Comparison of ENCODE assay signal across 1 cellular context in genomic region chr16:75062135-75062943, GRCh38.
TF ChIP-seq lines count a peak whose summit lies in the region.

No MANE protein-coding gene starts in this region.

TF ChIP-seq in K562, 482 proteins besides CTCF, POLR2A, EP300 and RAD21 (continued from another document and continues in another):
- TF ChIP-seq CUX1 (CRISPR knock-in tag; IDR thresholded peaks at IDR 0.05) = no peak
- TF ChIP-seq SAP30 (IDR thresholded peaks at IDR 0.05; ENCODE audit: borderline replicate concordance, insufficient read depth, low read depth, low read length, poor library complexity, severe bottlenecking) = no peak
- TF ChIP-seq ZNF197 (CRISPR knock-in tag; IDR thresholded peaks at IDR 0.05; ENCODE audit: low read depth) = no peak
- TF ChIP-seq CHD1 (IDR thresholded peaks at IDR 0.05; ENCODE audit: low read length) = no peak
- peak; percentile 80 for TF ChIP-seq L3MBTL2 (IDR thresholded peaks at IDR 0.05)
- no peak for TF ChIP-seq TRIM25 (IDR thresholded peaks at IDR 0.05; ENCODE audit: borderline replicate concordance)
- TF ChIP-seq FIP1L1 (IDR thresholded peaks at IDR 0.05; ENCODE audit: low read depth, low read length, poor library complexity, severe bottlenecking) = no peak
- TF ChIP-seq SIN3A (IDR thresholded peaks at IDR 0.05; ENCODE audit: borderline replicate concordance in 2 of 2, control insufficient read depth in 1 of 2, low read depth in 2 of 2, low read length in 2 of 2) = no peak
- no peak for TF ChIP-seq ARID4B (CRISPR knock-in tag; IDR thresholded peaks at IDR 0.05)
- TF ChIP-seq SMARCC2 (IDR thresholded peaks at IDR 0.05; ENCODE audit: low read depth) = no peak
- no peak for TF ChIP-seq ZNF586 (CRISPR knock-in tag; conservative IDR thresholded peaks at IDR 0.05)
- no peak for TF ChIP-seq GMEB1 (CRISPR knock-in tag; IDR thresholded peaks at IDR 0.05)
- peak in 1 of 2 experiments; percentile 12; a peak in 1 of 4 replicates for TF ChIP-seq RCOR1 (IDR thresholded peaks at IDR 0.05; ENCODE audit: borderline replicate concordance in 1 of 2, low read depth in 2 of 2, low read length in 2 of 2)
- TF ChIP-seq ZNF592 (IDR thresholded peaks at IDR 0.05) = peak; percentile 87; the same call in 1 of the 2 replicates
- TF ChIP-seq XRCC4 (IDR thresholded peaks at IDR 0.05; ENCODE audit: extremely low read depth, insufficient read depth, insufficient read length) = no peak
- TF ChIP-seq ZNF699 (CRISPR knock-in tag; IDR thresholded peaks at IDR 0.05; ENCODE audit: insufficient replicate concordance) = no peak
- TF ChIP-seq ZNF324 (CRISPR knock-in tag; IDR thresholded peaks at IDR 0.05) = no peak
- no peak for TF ChIP-seq ESRRB (CRISPR knock-in tag; IDR thresholded peaks at IDR 0.05; ENCODE audit: borderline replicate concordance)
- no peak for TF ChIP-seq ZBTB33 (CRISPR knock-in tag; IDR thresholded peaks at IDR 0.05)
- no peak for TF ChIP-seq DNMT1 (IDR thresholded peaks at IDR 0.05)
- TF ChIP-seq MITF (IDR thresholded peaks at IDR 0.05) = no peak
- no peak for TF ChIP-seq TRIM28 (IDR thresholded peaks at IDR 0.05)
- TF ChIP-seq TRIM24 (IDR thresholded peaks at IDR 0.05) = no peak
- TF ChIP-seq PHB (CRISPR knock-in tag; IDR thresholded peaks at IDR 0.05) = no peak
- peak; percentile 57 for TF ChIP-seq KDM5B (IDR thresholded peaks at IDR 0.05; ENCODE audit: insufficient replicate concordance, low read depth, low read length)
- TF ChIP-seq HINFP (tag; conservative IDR thresholded peaks at IDR 0.05; ENCODE audit: low read depth) = no peak
- no peak for TF ChIP-seq ARID2 (IDR thresholded peaks at IDR 0.05)
- no peak; the same call in 1 of the 2 replicates for TF ChIP-seq ZNF785 (CRISPR knock-in tag; IDR thresholded peaks at IDR 0.05)
